ENCODE assay signal across 21 cellular contexts in genomic region chr3:164390046-164390445, GRCh38.
DNase-seq lines count a peak whose midpoint lies in the region; ATAC-seq, FAIRE-seq and TF ChIP-seq lines count a peak whose summit lies in the region.
"Had no signal": no experiment of that assay in that cellular context is flagged by ENCODE, and none has a peak within 500 bp of the region (broad histone marks: within the 10 kb centered on the region; RNA-seq: fewer than 3 reads in every experiment).

No MANE protein-coding gene starts in this region.

- no peaks in the 10 kb centered on the region for H3K4me1 ChIP-seq in psoas muscle

- no peaks in the 10 kb centered on the region for H3K9me3 ChIP-seq in psoas muscle
- H3K9me3 ChIP-seq: mucosa of descending colon, neutrophil had no signal

- FAIRE-seq in endometrium (lab: Jason Lieb, UNC) = peak; percentile 35
- FAIRE-seq: astrocyte had no signal

- H3K27me3 ChIP-seq in psoas muscle (ENCODE audit: insufficient read depth in 3 of 3, low read length in 2 of 3) = no peaks in the 10 kb centered on the region
- H3K27me3 ChIP-seq: neutrophil had no signal

- intact Hi-C loops in psoas muscle (cut with DNase I) = no loop called here

- TF ChIP-seq CTCF in GM12873 (IDR thresholded peaks at IDR 0.05; ENCODE audit: insufficient read depth, low read depth, low read length, missing control alignments) (peak; percentile 13), psoas muscle (IDR thresholded peaks at IDR 0.05) (peak; percentile 4)

- no peaks in the 10 kb centered on the region for H3K36me3 ChIP-seq in psoas muscle (ENCODE audit: insufficient read depth in 1 of 2, low read depth in 1 of 2)
- H3K36me3 ChIP-seq: neutrophil had no signal

- no peak overlapping the region for H3K27ac ChIP-seq in psoas muscle
- H3K27ac ChIP-seq: neutrophil had no signal

- ATAC-seq in psoas muscle (no peak), HG03196 (IDR thresholded peaks at IDR 0.05; ENCODE audit: unreplicated experiment) (no peak)
- ATAC-seq: activated T-cell treated with anti-CD3 and anti-CD28 coated beads, Interleukin-2, amount 50 U/mL, for 4 hours; esophagus mucosa; left lobe of liver; mucosa of descending colon had no signal

- DNase-seq in NAMALWA (ENCODE audit: low spot score) (peak; percentile 6), psoas muscle (no peak), NCI-H1048 (lab: John Stamatoyannopoulos, UW) (no peak), iPS-NIHi11 (ENCODE audit: low spot score) (no peak)
- DNase-seq: activated naive CD4-positive, alpha-beta T cell treated with anti-CD3 and anti-CD28 coated beads, Interleukin-2, amount 50 U/mL, for 16 hours; activated T-cell treated with anti-CD3 and anti-CD28 coated beads, Interleukin-2, amount 50 U/mL, for 4 hours; cerebellar nuclear complex; COR-L47; mucosa of descending colon; NCI-H1694; NCI-H2227 treated with DMSO at 0.1 percent for 48 hours; NCI-H82; stimulated activated CD4-positive, alpha-beta T cell treated with anti-CD3 and anti-CD28 coated beads, Interleukin-12 subunit alpha, Interleukin-12 subunit beta, amount 100 ng/mL, for 4 hours; trophoblast cell had no signal

- no peak overlapping the region for H3K4me3 ChIP-seq in psoas muscle
- H3K4me3 ChIP-seq: mucosa of descending colon had no signal
